10 cellular contexts compared by ENCODE assay signal in the genomic region with DNA sequence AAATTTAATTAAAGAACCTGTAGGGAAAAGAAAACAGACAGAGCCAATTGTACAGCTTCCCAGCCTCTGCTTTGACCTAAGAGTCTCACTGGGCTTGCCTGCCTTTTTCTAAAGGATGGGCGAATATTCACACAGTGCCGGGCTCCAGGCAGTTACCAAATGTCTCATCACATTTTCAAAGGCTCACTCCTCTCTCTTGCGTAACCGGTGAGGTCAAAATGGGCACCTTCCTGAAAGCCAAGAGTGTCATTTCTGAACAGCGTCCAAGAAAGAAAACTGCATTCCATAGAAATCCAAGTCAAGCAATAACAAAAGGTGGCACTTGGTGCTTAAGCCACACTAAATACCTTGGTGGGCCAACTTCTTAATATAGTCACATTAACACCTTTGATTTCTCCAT. TPM values are rescaled to one million over a fixed set of nuclear protein-coding genes. Genes with fewer than 3 reads are reported as not detected.
DNase-seq lines count a peak whose midpoint lies in the region; ATAC-seq, FAIRE-seq and TF ChIP-seq lines count a peak whose summit lies in the region.
"Had no signal": no experiment of that assay in that cellular context is flagged by ENCODE, and none has a peak within 500 bp of the region (broad histone marks: within the 10 kb centered on the region; RNA-seq: fewer than 3 reads in every experiment).

No MANE protein-coding gene starts in this region.

- H3K4me1 ChIP-seq in astrocyte (ENCODE audit: insufficient read depth, low read length), result peaks cover 11% of the 10 kb centered on the region
- peaks cover 15 to 34% (median 26%) of the 10 kb centered on the region in 4 donors for H3K4me1 ChIP-seq in stomach

- CTCF ChIA-PET in activated CD8-positive, alpha-beta T cell treated with anti-CD3 and anti-CD28 coated beads for 36 hours (lab: Charles Lee), result no interaction called here

- TF ChIP-seq EP300 in stomach (IDR thresholded peaks at IDR 0.05), result no peak

- no peak for TF ChIP-seq POLR2A in stomach (IDR thresholded peaks at IDR 0.05)

- H3K36me3 Mint-ChIP-seq in astrocyte (ENCODE audit: low read depth, unreplicated experiment), result no peaks in the 10 kb centered on the region
- no peaks in the 10 kb centered on the region for H3K36me3 Mint-ChIP-seq in activated CD8-positive, alpha-beta T cell treated with anti-CD3 and anti-CD28 coated beads for 36 hours (ENCODE audit: low read depth)
- H3K36me3 Mint-ChIP-seq: activated naive CD8-positive, alpha-beta T cell had no signal

- intact Hi-C loops in stomach (cut with DNase I; ENCODE audit: low total_unique reads), result no loop called here
- intact Hi-C loops in activated CD8-positive, alpha-beta T cell treated with anti-CD3 and anti-CD28 coated beads for 36 hours (cut with micrococcal nuclease), result no loop called here

- H3K79me2 ChIP-seq in astrocyte (ENCODE audit: insufficient read depth, low read length), result no peaks in the 10 kb centered on the region

- no peaks in the 10 kb centered on the region for H3K36me3 ChIP-seq in astrocyte (ENCODE audit: insufficient read depth, low read length)
- H3K36me3 ChIP-seq in stomach, result no peaks in the 10 kb centered on the region

- TF ChIP-seq CTCF in astrocyte (IDR thresholded peaks at IDR 0.05; ENCODE audit: insufficient read depth, low read depth, low read length) (no peak), stomach (IDR thresholded peaks at IDR 0.05) (no peak), GM10266 (IDR thresholded peaks at IDR 0.05; ENCODE audit: control insufficient read depth, insufficient read depth, low read depth, missing control alignments) (no peak)
- no peak for TF ChIP-seq CTCF in activated CD8-positive, alpha-beta T cell treated with anti-CD3 and anti-CD28 coated beads for 36 hours (IDR thresholded peaks at IDR 0.05)

- FAIRE-seq in HTR-8/SVneo (lab: Jason Lieb, UNC) (no peak), astrocyte (lab: Jason Lieb, UNC) (no peak)

- H3K27ac ChIP-seq in astrocyte (ENCODE audit: low read depth, low read length), result no peak overlapping the region
- H3K27ac ChIP-seq in stomach, result peak overlapping the region in 4 of 5 donors; percentile 39 to 79 (median 62)

- H4K20me1 ChIP-seq in astrocyte (ENCODE audit: insufficient read depth, low read length), result no peaks in the 10 kb centered on the region

- no peak overlapping the region for H3K4me3 Mint-ChIP-seq in astrocyte (ENCODE audit: unreplicated experiment)
- no peak overlapping the region for H3K4me3 Mint-ChIP-seq in activated CD8-positive, alpha-beta T cell treated with anti-CD3 and anti-CD28 coated beads for 36 hours
- H3K4me3 Mint-ChIP-seq: activated naive CD8-positive, alpha-beta T cell had no signal

- H2AFZ ChIP-seq in astrocyte (ENCODE audit: low read depth, low read length), result no peak overlapping the region

- ATAC-seq in activated CD8-positive, alpha-beta T cell treated with anti-CD3 and anti-CD28 coated beads for 36 hours, result no peak

- H3K4me2 ChIP-seq in astrocyte (ENCODE audit: low read length), result peak overlapping the region; percentile 78

- no peaks in the 10 kb centered on the region for H3K9me3 ChIP-seq in astrocyte (ENCODE audit: insufficient read depth, low read depth, low read length)
- H3K9me3 ChIP-seq in stomach, result no peaks in the 10 kb centered on the region

- DNase-seq in HTR-8/SVneo (ENCODE audit: insufficient read length, low spot score), result peak; percentile 19
- DNase-seq in astrocyte (ENCODE audit: low read depth), result peak; percentile 49
- peak; percentile 58 for DNase-seq in iris pigment epithelial cell (ENCODE audit: low read depth)
- no peak for DNase-seq in stomach
- DNase-seq in GM10266 (ENCODE audit: extremely low spot score), result no peak
- DNase-seq in stimulated activated CD4-positive, alpha-beta T cell treated with anti-CD3 and anti-CD28 coated beads, Interleukin-12 subunit alpha, Interleukin-12 subunit beta, amount 100 ng/mL, for 4 hours, result no peak
- DNase-seq in activated CD8-positive, alpha-beta T cell treated with anti-CD3 and anti-CD28 coated beads for 36 hours, result no peak
- no peak for DNase-seq in NCI-H187 (lab: John Stamatoyannopoulos, UW)
- DNase-seq: T-helper 1 cell had no signal

- 18 to 54% (median 38%) methylated on average over 5 of the region's 5 CpGs for WGBS in stomach, 5 donors

- H3K4me3 ChIP-seq in astrocyte (ENCODE audit: insufficient read depth, low read depth, low read length) (no peak overlapping the region), stomach (peak overlapping the region in 1 of 4 donors; percentile 31)

- H3K27ac Mint-ChIP-seq in astrocyte (ENCODE audit: unreplicated experiment), result no peak overlapping the region
- no peak overlapping the region for H3K27ac Mint-ChIP-seq in activated CD8-positive, alpha-beta T cell treated with anti-CD3 and anti-CD28 coated beads for 36 hours
- H3K27ac Mint-ChIP-seq: activated naive CD8-positive, alpha-beta T cell had no signal

- H3K9ac ChIP-seq in astrocyte (ENCODE audit: low read length), result no peak overlapping the region

- no peaks in the 10 kb centered on the region for H3K27me3 Mint-ChIP-seq in astrocyte (ENCODE audit: low read depth, unreplicated experiment)
- H3K27me3 Mint-ChIP-seq in activated CD8-positive, alpha-beta T cell treated with anti-CD3 and anti-CD28 coated beads for 36 hours, result peaks cover 15% of the 10 kb centered on the region

- no peaks in the 10 kb centered on the region for H3K9me3 Mint-ChIP-seq in astrocyte (ENCODE audit: unreplicated experiment)
- H3K9me3 Mint-ChIP-seq in activated CD8-positive, alpha-beta T cell treated with anti-CD3 and anti-CD28 coated beads for 36 hours, result no peaks in the 10 kb centered on the region

- POLR2A ChIA-PET in activated CD8-positive, alpha-beta T cell treated with anti-CD3 and anti-CD28 coated beads for 36 hours (lab: Charles Lee), result no interaction called here

- H3K4me1 Mint-ChIP-seq in astrocyte (ENCODE audit: low read depth, unreplicated experiment), result peaks cover 11% of the 10 kb centered on the region
- no peaks in the 10 kb centered on the region for H3K4me1 Mint-ChIP-seq in activated CD8-positive, alpha-beta T cell treated with anti-CD3 and anti-CD28 coated beads for 36 hours (ENCODE audit: low read depth)

- H3K27me3 ChIP-seq in astrocyte (ENCODE audit: insufficient read depth, low read length) (no peaks in the 10 kb centered on the region), stomach (no peaks in the 10 kb centered on the region)

RNA-seq across cellular contexts. Expression of a gene that starts 0.7 kb away (rescaled TPM):
- total RNA-seq in astrocyte (0.41 and 0.58 TPM in 2 replicates), stomach (10 to 100 TPM in 1 of 5 donors, 1 to 10 TPM in 4; 1.2 to 16.2 (median 4.6) TPM)
- 10 to 100 TPM in 1 of 3 donors, 1 to 10 TPM in 2; 1.8 to 15.0 (median 2.6) TPM for polyA plus RNA-seq in stomach
- total RNA-seq in activated CD8-positive, alpha-beta T cell treated with anti-CD3 and anti-CD28 coated beads for 36 hours, result not detected

Comparison
In these comparisons a context has a peak if more than half of its experiments do, and no peak if none do; other contexts are left out.
1. DNase-seq: peak in HTR-8/SVneo (single experiment), astrocyte (single experiment) and iris pigment epithelial cell (single experiment); none in stomach (single experiment), GM10266 (single experiment), stimulated activated CD4-positive, alpha-beta T cell treated with anti-CD3 and anti-CD28 coated beads, Interleukin-12 subunit alpha, Interleukin-12 subunit beta, amount 100 ng/mL, for 4 hours (single experiment), activated CD8-positive, alpha-beta T cell treated with anti-CD3 and anti-CD28 coated beads for 36 hours (single experiment) and NCI-H187 (0 of 2).